Comparison of ENCODE assay signal across 11 cellular contexts in the genomic region with DNA sequence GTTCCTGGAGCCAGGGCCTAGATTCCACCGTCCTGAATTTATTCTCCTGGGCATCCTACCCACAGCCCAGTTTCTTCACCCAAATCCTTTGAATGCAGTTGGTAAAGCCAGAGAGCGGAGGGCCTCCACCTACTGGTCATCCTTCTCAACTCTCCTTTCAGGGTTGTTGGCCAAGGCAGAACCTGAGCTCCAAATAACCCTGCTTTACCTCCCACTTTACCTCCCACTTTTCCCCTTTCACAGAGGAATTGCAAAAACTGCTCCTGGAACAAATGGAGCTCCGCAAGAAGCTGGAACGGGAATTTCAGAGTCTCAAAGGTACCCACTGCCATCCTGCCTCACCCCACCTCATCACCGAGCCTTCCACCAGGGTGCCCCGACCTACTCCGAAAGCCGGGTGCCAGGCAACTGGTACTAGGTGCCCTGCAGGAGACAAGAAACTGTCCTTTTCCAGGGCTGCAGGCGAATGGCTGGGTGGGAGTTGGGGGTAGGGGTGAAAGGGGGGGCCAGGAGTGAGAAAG. TPM values are rescaled to one million over a fixed set of nuclear protein-coding genes. Genes with fewer than 3 reads are reported as not detected.
DNase-seq lines count a peak whose midpoint lies in the region; ATAC-seq and TF ChIP-seq lines count a peak whose summit lies in the region.
"Had no signal": no experiment of that assay in that cellular context is flagged by ENCODE, and none has a peak within 500 bp of the region (broad histone marks: within the 10 kb centered on the region; RNA-seq: fewer than 3 reads in every experiment).

No MANE protein-coding gene starts in this region.

- in situ Hi-C loops in IMR-90 (cut with MboI; ENCODE audit: low sequenced_read_pairs): no loop called here

- H4K5ac ChIP-seq in IMR-90 (ENCODE audit: low read depth, low read length): no peak overlapping the region

- no peak overlapping the region for H3K18ac ChIP-seq in IMR-90 (ENCODE audit: low read depth, low read length)

- H3K4ac ChIP-seq in IMR-90 (ENCODE audit: low read depth, low read length): no peak overlapping the region

- intact Hi-C loops in IMR-90 (cut with micrococcal nuclease): loop anchor here (1.0 to 10.0 kb wide), 5 partner anchors 290 to 885 kb away; a partner anchor contains a TSS
- intact Hi-C loops in activated CD8-positive, alpha-beta T cell treated with anti-CD3 and anti-CD28 coated beads for 36 hours (cut with micrococcal nuclease): loop anchor here (10.0 kb wide), 2 partner anchors 307 to 887 kb away; a partner anchor contains a TSS

- H2BK15ac ChIP-seq in IMR-90 (ENCODE audit: low read depth, low read length): no peak overlapping the region

- no peaks in the 10 kb centered on the region for H3K4me1 ChIP-seq in IMR-90 (ENCODE audit: control insufficient read depth, insufficient read depth, low read length)
- peaks cover 24% of the 10 kb centered on the region for H3K4me1 ChIP-seq in adipocyte (ENCODE audit: control insufficient read depth, insufficient read depth, low read length)

- TF ChIP-seq CTCF in IMR-90 (conservative IDR thresholded peaks at IDR 0.05; ENCODE audit: low read depth, low read length) (peak; percentile 35), nephron (IDR thresholded peaks at IDR 0.05; ENCODE audit: unreplicated experiment in 3 of 3) (peak in 2 of 3 experiments; percentile 3 to 25)
- TF ChIP-seq CTCF in activated CD8-positive, alpha-beta T cell treated with anti-CD3 and anti-CD28 coated beads for 36 hours (IDR thresholded peaks at IDR 0.05): no peak

- H3K27me3 ChIP-seq in IMR-90 (ENCODE audit: control insufficient read depth, insufficient read depth, low read length) (peaks cover 94% of the 10 kb centered on the region), adipocyte (replicated peaks; ENCODE audit: control insufficient read depth, insufficient read depth, low read length) (peaks cover 81% of the 10 kb centered on the region)

- ATAC-seq in IMR-90 (ENCODE audit: low read depth) (no peak), GM18868 (IDR thresholded peaks at IDR 0.05; ENCODE audit: unreplicated experiment) (no peak)
- no peak for ATAC-seq in activated CD8-positive, alpha-beta T cell treated with anti-CD3 and anti-CD28 coated beads for 36 hours
- ATAC-seq: activated T-helper 17 cell treated with anti-CD3 and anti-CD28 coated beads, Interleukin-2, amount 50 U/mL, for 72 hours had no signal

- H3K27ac ChIP-seq in IMR-90 (ENCODE audit: insufficient read depth, low read length): no peak overlapping the region

- H2BK120ac ChIP-seq in IMR-90 (ENCODE audit: low read depth, low read length): no peak overlapping the region

- H3K36me3 ChIP-seq in IMR-90 (ENCODE audit: control insufficient read depth, insufficient read depth, low read length): no peaks in the 10 kb centered on the region
- no peaks in the 10 kb centered on the region for H3K36me3 ChIP-seq in adipocyte (ENCODE audit: control insufficient read depth, insufficient read depth, low read length, severe bottlenecking)

- dilution Hi-C loops in IMR-90 (cut with HindIII; ENCODE audit: low sequenced_read_pairs, unreplicated experiment): no loop called here

- H2AK9ac ChIP-seq in IMR-90 (replicated peaks; ENCODE audit: low read depth, low read length, poor library complexity): no peak overlapping the region

- no peak overlapping the region for H3K4me3 ChIP-seq in IMR-90 (ENCODE audit: insufficient read depth, low read depth, low read length)
- no peak overlapping the region for H3K4me3 ChIP-seq in adipocyte (ENCODE audit: low read length)

- BruUV-seq in IMR-90 (replicated peaks; lab: Mats Ljungman, UMichigan): no TSS peak

- no peak overlapping the region for H4K8ac ChIP-seq in IMR-90 (ENCODE audit: low read depth in 2 of 2, low read length in 2 of 2)

- no peak overlapping the region for H3K14ac ChIP-seq in IMR-90 (replicated peaks; ENCODE audit: low read depth, low read length)

- TF ChIP-seq POLR2A in IMR-90 (IDR thresholded peaks at IDR 0.05; ENCODE audit: low read depth, low read length): no peak

- DNase-seq in DMS 273 (lab: John Stamatoyannopoulos, UW; ENCODE audit: unreplicated experiment) (peak; percentile 41), DMS 273 treated with DMSO at 0.1 percent for 48 hours (lab: John Stamatoyannopoulos, UW) (no peak), IMR-90 (peak; percentile 29), adipocyte (ENCODE audit: low read depth) (peak; percentile 33), NCI-H187 treated with DMSO at 0.1 percent for 48 hours (lab: John Stamatoyannopoulos, UW) (no peak)
- no peak for DNase-seq in activated CD8-positive, alpha-beta T cell treated with anti-CD3 and anti-CD28 coated beads for 36 hours
- DNase-seq: hippocampal formation, NCI-H510A treated with DMSO at 0.1 percent for 48 hours had no signal

- H3K56ac ChIP-seq in IMR-90 (ENCODE audit: extremely low read depth, insufficient read depth, low read length): no peak overlapping the region

- H3K27ac Mint-ChIP-seq in nephron: no peak overlapping the region
- H3K27ac Mint-ChIP-seq in activated CD8-positive, alpha-beta T cell treated with anti-CD3 and anti-CD28 coated beads for 36 hours: no peak overlapping the region
- H3K27ac Mint-ChIP-seq: activated T-helper 17 cell treated with anti-CD3 and anti-CD28 coated beads, Interleukin-2, amount 50 U/mL, for 72 hours had no signal

- no peaks in the 10 kb centered on the region for H4K20me1 ChIP-seq in IMR-90 (ENCODE audit: insufficient read depth, low read length)

- H2BK5ac ChIP-seq in IMR-90 (ENCODE audit: low read depth, low read length, poor library complexity, severe bottlenecking): no peak overlapping the region

- POLR2A ChIA-PET in IMR-90 (lab: Charles Lee; ENCODE audit: unreplicated experiment): interaction anchor here (0.6 kb wide), 1 partner anchor 369 kb away, joined by 5 read pairs; no protein-coding TSS in a partner anchor
- POLR2A ChIA-PET in activated CD8-positive, alpha-beta T cell treated with anti-CD3 and anti-CD28 coated beads for 36 hours (lab: Charles Lee): interaction anchor here (0.8 kb wide), 1 partner anchor 53 kb away, joined by 3 read pairs; no protein-coding TSS in a partner anchor

- H3K9me1 ChIP-seq in IMR-90 (ENCODE audit: insufficient read depth, low read length): no peaks in the 10 kb centered on the region

- H3K4me2 ChIP-seq in IMR-90 (ENCODE audit: low read depth, low read length): no peak overlapping the region

- H4K91ac ChIP-seq in IMR-90 (ENCODE audit: insufficient read depth, low read depth, low read length): no peak overlapping the region

- H2AK5ac ChIP-seq in IMR-90 (ENCODE audit: low read depth, low read length): no peak overlapping the region

- H3K9me3 ChIP-seq in IMR-90 (ENCODE audit: control insufficient read depth, insufficient read depth, low read length): peaks cover 3% of the 10 kb centered on the region; the same call in 1 of the 2 replicates
- H3K9me3 ChIP-seq in adipocyte (ENCODE audit: control insufficient read depth, low read length): no peaks in the 10 kb centered on the region

- no peaks in the 10 kb centered on the region for H3K79me1 ChIP-seq in IMR-90 (ENCODE audit: low read depth in 1 of 2, low read length in 2 of 2)

- H3K27me3 Mint-ChIP-seq in nephron (ENCODE audit: low read depth): peaks cover 91% of the 10 kb centered on the region
- H3K27me3 Mint-ChIP-seq in activated CD8-positive, alpha-beta T cell treated with anti-CD3 and anti-CD28 coated beads for 36 hours: peaks cover 69% of the 10 kb centered on the region

- no CpG with 5 or more reads among the region's 9 CpGs for WGBS in IMR-90 (ENCODE audit: extremely low coverage in 2 of 2, insufficient read length in 1 of 2), 2 experiments

- CTCF ChIA-PET in IMR-90 (lab: Yijun Ruan, JAX): interaction anchor here (0.7 to 2.1 kb wide), 2 partner anchors 45 to 375 kb away, joined by 4 read pairs; no protein-coding TSS in a partner anchor
- CTCF ChIA-PET in activated CD8-positive, alpha-beta T cell treated with anti-CD3 and anti-CD28 coated beads for 36 hours (lab: Charles Lee): interaction anchor here (0.7 to 3.3 kb wide), 6 partner anchors 8 to 375 kb away, joined by 3 to 13 read pairs (median 5); no protein-coding TSS in a partner anchor

- H2BK20ac ChIP-seq in IMR-90 (ENCODE audit: low read depth, low read length): no peak overlapping the region

- no peak overlapping the region for H2AFZ ChIP-seq in IMR-90 (replicated peaks; ENCODE audit: low read length, poor library complexity)

- H3K9me3 Mint-ChIP-seq in nephron: no peaks in the 10 kb centered on the region
- no peaks in the 10 kb centered on the region for H3K9me3 Mint-ChIP-seq in activated CD8-positive, alpha-beta T cell treated with anti-CD3 and anti-CD28 coated beads for 36 hours
- H3K9me3 Mint-ChIP-seq: activated T-helper 17 cell treated with anti-CD3 and anti-CD28 coated beads, Interleukin-2, amount 50 U/mL, for 72 hours had no signal

- TF ChIP-seq RAD21 in IMR-90 (IDR thresholded peaks at IDR 0.05; ENCODE audit: low read length): peak; percentile 32

- no peaks in the 10 kb centered on the region for H3K36me3 Mint-ChIP-seq in nephron (ENCODE audit: low read depth)
- no peaks in the 10 kb centered on the region for H3K36me3 Mint-ChIP-seq in activated CD8-positive, alpha-beta T cell treated with anti-CD3 and anti-CD28 coated beads for 36 hours (ENCODE audit: low read depth)

- no peak overlapping the region for H3K23ac ChIP-seq in IMR-90 (ENCODE audit: low read depth, low read length)

- H3K4me3 Mint-ChIP-seq in nephron: peak overlapping the region; percentile 32 to 57 (median 32)
- H3K4me3 Mint-ChIP-seq in activated CD8-positive, alpha-beta T cell treated with anti-CD3 and anti-CD28 coated beads for 36 hours: no peak overlapping the region

- H3K9ac ChIP-seq in IMR-90 (ENCODE audit: low read depth, low read length) (no peak overlapping the region), adipocyte (ENCODE audit: low read length) (no peak overlapping the region)

- H3K4me1 Mint-ChIP-seq in nephron: peaks cover 46% of the 10 kb centered on the region
- peaks cover 32% of the 10 kb centered on the region for H3K4me1 Mint-ChIP-seq in activated CD8-positive, alpha-beta T cell treated with anti-CD3 and anti-CD28 coated beads for 36 hours (ENCODE audit: low read depth)

TF ChIP-seq in IMR-90, 13 proteins besides CTCF, POLR2A, EP300 and RAD21 (continues in another document):
- TF ChIP-seq MAZ (IDR thresholded peaks at IDR 0.05; ENCODE audit: borderline replicate concordance, low read depth, low read length) (no peak), RCOR1 (IDR thresholded peaks at IDR 0.05; ENCODE audit: insufficient replicate concordance, low read length) (no peak), NFE2L2 (IDR thresholded peaks at IDR 0.05; ENCODE audit: low read depth, low read length) (no peak)

RNA-seq across cellular contexts. Expression of a gene that starts 6.8 kb away (rescaled TPM):
- not detected in 2 replicates for total RNA-seq in IMR-90 (2012; rRNA removed)
- polyA plus RNA-seq in IMR-90 (2012; rRNA removed): 0.03 and 0.06 TPM in 2 replicates
- polyA plus RNA-seq in IMR-90 (2012; cell fraction: cytosol; rRNA removed): 0.07 TPM in 1 of 2 replicates, not detected in the other
- 0.21 and 0.52 TPM in 2 replicates for polyA plus RNA-seq in IMR-90 (2012; cell fraction: nucleus; rRNA removed; ENCODE audit: low replicate concordance)
- total RNA-seq in activated CD8-positive, alpha-beta T cell treated with anti-CD3 and anti-CD28 coated beads for 36 hours: under 1 TPM; 0.09 to 0.25 TPM

RNA-seq across cellular contexts. Expression of a gene that starts 7.8 kb away (rescaled TPM):
- total RNA-seq in IMR-90 (2012; rRNA removed): not detected in 2 replicates
- not detected in 2 replicates for polyA plus RNA-seq in IMR-90 (2012; rRNA removed)
- not detected in 2 replicates for polyA plus RNA-seq in IMR-90 (2012; cell fraction: cytosol; rRNA removed)
- polyA plus RNA-seq in IMR-90 (2012; cell fraction: nucleus; rRNA removed; ENCODE audit: low replicate concordance): not detected in 2 replicates
- not detected for total RNA-seq in activated CD8-positive, alpha-beta T cell treated with anti-CD3 and anti-CD28 coated beads for 36 hours
- total RNA-seq: activated T-helper 17 cell treated with anti-CD3 and anti-CD28 coated beads, Interleukin-2, amount 50 U/mL, for 72 hours had no signal

Comparison
In these comparisons a context has a peak if more than half of its experiments do, and no peak if none do; other contexts are left out.
1. DNase-seq: peak in DMS 273 (single experiment), IMR-90 (single experiment) and adipocyte (single experiment); none in DMS 273 treated with DMSO at 0.1 percent for 48 hours (single experiment), activated CD8-positive, alpha-beta T cell treated with anti-CD3 and anti-CD28 coated beads for 36 hours (single experiment) and NCI-H187 treated with DMSO at 0.1 percent for 48 hours (single experiment).